Comparison of ENCODE assay signal across 1 cellular context in genomic region chr3:173397161-173398110, GRCh38.
TF ChIP-seq lines count a peak whose summit lies in the region.

Gene NLGN1, plus strand, starts transcription at chr3:173397744.

TF ChIP-seq in H1, 55 proteins besides CTCF, POLR2A, EP300 and RAD21 (continued from another document):
- TF ChIP-seq RFX5 (IDR thresholded peaks at IDR 0.05; ENCODE audit: borderline replicate concordance, low read depth, low read length) = no peak
- TF ChIP-seq CREB1 (IDR thresholded peaks at IDR 0.05) = no peak
- TF ChIP-seq MAFK (IDR thresholded peaks at IDR 0.05; ENCODE audit: low read depth, low read length) = no peak
- TF ChIP-seq, protein P1, sequence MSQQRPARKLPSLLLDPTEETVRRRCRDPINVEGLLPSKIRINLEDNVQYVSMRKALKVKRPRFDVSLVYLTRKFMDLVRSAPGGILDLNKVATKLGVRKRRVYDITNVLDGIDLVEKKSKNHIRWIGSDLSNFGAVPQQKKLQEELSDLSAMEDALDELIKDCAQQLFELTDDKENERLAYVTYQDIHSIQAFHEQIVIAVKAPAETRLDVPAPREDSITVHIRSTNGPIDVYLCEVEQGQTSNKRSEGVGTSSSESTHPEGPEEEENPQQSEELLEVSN (IDR thresholded peaks at IDR 0.05) = no peak
- no peak for TF ChIP-seq CTBP2 (IDR thresholded peaks at IDR 0.05; ENCODE audit: borderline replicate concordance, insufficient read depth, insufficient read length, low read length)
- no peak for TF ChIP-seq GABPA (IDR thresholded peaks at IDR 0.05; ENCODE audit: borderline replicate concordance, insufficient read depth, low read length)
